In genomic region chr2:229409751-229410181, GRCh38 we compare ENCODE assay signal across 13 cellular contexts.
DNase-seq lines count a peak whose midpoint lies in the region; ATAC-seq and TF ChIP-seq lines count a peak whose summit lies in the region.
"Had no signal": no experiment of that assay in that cellular context is flagged by ENCODE, and none has a peak within 500 bp of the region (broad histone marks: within the 10 kb centered on the region; RNA-seq: fewer than 3 reads in every experiment).

No MANE protein-coding gene starts in this region.

- DNase-seq in NCI-H82 (lab: John Stamatoyannopoulos, UW) (peak; percentile 29), NCI-H82 treated with DMSO at 0.1 percent for 48 hours (lab: John Stamatoyannopoulos, UW; ENCODE audit: unreplicated experiment) (no peak), MCF 10A (ENCODE audit: unreplicated experiment) (peak; percentile 59), mesenchymal stem cell (peak; percentile 38), uterus (no peak), left lobe of liver (ENCODE audit: low spot score) (no peak), NCI-H748 (lab: John Stamatoyannopoulos, UW; ENCODE audit: unreplicated experiment) (no peak)
- DNase-seq: 8988T; activated CD4-positive, alpha-beta memory T cell treated with anti-CD3 and anti-CD28 coated beads for 36 hours; NCI-H226; retina had no signal

- CTCF ChIA-PET in MCF 10A (lab: Yijun Ruan, JAX): interaction anchor here (1.0 kb wide), 1 partner anchor 66 kb away, joined by 4 read pairs; no protein-coding TSS in a partner anchor

- no peak overlapping the region for H2AK5ac ChIP-seq in mesenchymal stem cell (ENCODE audit: low read length, severe bottlenecking)

- H3K9ac ChIP-seq in mesenchymal stem cell (ENCODE audit: low read length): peak overlapping the region; percentile 2

- POLR2A ChIA-PET in MCF 10A (lab: Yijun Ruan, JAX): interaction anchor here (0.9 to 2.5 kb wide), 8 partner anchors 12 to 137 kb away, joined by 3 to 22 read pairs (median 4); no protein-coding TSS in a partner anchor

- no peak overlapping the region for H2AFZ ChIP-seq in mesenchymal stem cell (ENCODE audit: low read depth, low read length)

- peak overlapping the region; percentile 99 for H3K27ac Mint-ChIP-seq in MCF 10A (ENCODE audit: low read depth, unreplicated experiment)
- H3K27ac Mint-ChIP-seq: activated CD4-positive, alpha-beta memory T cell treated with anti-CD3 and anti-CD28 coated beads for 36 hours; activated T-helper 17 cell treated with anti-CD3 and anti-CD28 coated beads, Interleukin-2, amount 50 U/mL, for 72 hours had no signal

- no peak for TF ChIP-seq POLR2A in uterus (IDR thresholded peaks at IDR 0.05)

- WGBS in mesenchymal stem cell: 50% methylated on average over 4 of the region's 4 CpGs

- H3K4me1 ChIP-seq in mesenchymal stem cell (ENCODE audit: control insufficient read depth, insufficient read depth, low read depth, low read length): peaks cover 4% of the 10 kb centered on the region
- H3K4me1 ChIP-seq in uterus: peaks cover 0 to 6% of the 10 kb centered on the region in 2 donors

- H4K8ac ChIP-seq in mesenchymal stem cell (ENCODE audit: low read length): no peak overlapping the region

- H3K27me3 Mint-ChIP-seq in MCF 10A (ENCODE audit: insufficient read depth, unreplicated experiment): no peaks in the 10 kb centered on the region
- H3K27me3 Mint-ChIP-seq: activated CD4-positive, alpha-beta memory T cell treated with anti-CD3 and anti-CD28 coated beads for 36 hours had no signal

- BruUV-seq in MCF 10A (replicated peaks; lab: Mats Ljungman, UMichigan): no TSS peak

- H3K79me1 ChIP-seq in mesenchymal stem cell (replicated peaks; ENCODE audit: low read length, poor library complexity, severe bottlenecking): no peaks in the 10 kb centered on the region

- H3K4me1 Mint-ChIP-seq in MCF 10A (ENCODE audit: insufficient read depth, unreplicated experiment): peaks cover 43% of the 10 kb centered on the region
- H3K4me1 Mint-ChIP-seq: activated T-helper 17 cell treated with anti-CD3 and anti-CD28 coated beads, Interleukin-2, amount 50 U/mL, for 72 hours had no signal

- H2BK12ac ChIP-seq in mesenchymal stem cell (ENCODE audit: low read length in 2 of 2): peak overlapping the region in 1 of 2 experiments; percentile 29

- no peaks in the 10 kb centered on the region for H3K36me3 ChIP-seq in mesenchymal stem cell (ENCODE audit: control insufficient read depth in 1 of 2, insufficient read depth in 2 of 2, low read depth in 1 of 2, low read length in 2 of 2)
- no peaks in the 10 kb centered on the region for H3K36me3 ChIP-seq in uterus

- no peak overlapping the region for H3K4me2 ChIP-seq in mesenchymal stem cell (ENCODE audit: low read length, poor library complexity, severe bottlenecking)

- H3K9me3 Mint-ChIP-seq in MCF 10A (ENCODE audit: unreplicated experiment): no peaks in the 10 kb centered on the region
- H3K9me3 Mint-ChIP-seq: activated CD4-positive, alpha-beta memory T cell treated with anti-CD3 and anti-CD28 coated beads for 36 hours had no signal

- H3K14ac ChIP-seq in mesenchymal stem cell (ENCODE audit: low read length in 2 of 2): no peak overlapping the region

- no peak overlapping the region for H3K4ac ChIP-seq in mesenchymal stem cell (ENCODE audit: low read depth in 1 of 2, low read length in 2 of 2)

- no peaks in the 10 kb centered on the region for H3K27me3 ChIP-seq in mesenchymal stem cell (ENCODE audit: control insufficient read depth in 1 of 2, insufficient read depth in 1 of 2, low read length in 2 of 2)
- no peaks in the 10 kb centered on the region for H3K27me3 ChIP-seq in uterus

- H3K23ac ChIP-seq in mesenchymal stem cell (ENCODE audit: low read length in 2 of 2): no peak overlapping the region

- H3K4me3 ChIP-seq in mesenchymal stem cell (ENCODE audit: insufficient read depth in 1 of 2, low read depth in 1 of 2, low read length in 2 of 2): no peak overlapping the region
- H3K4me3 ChIP-seq in uterus: no peak overlapping the region

- intact Hi-C loops in MCF 10A (cut with micrococcal nuclease) (loop anchor here (5.0 kb wide), 1 partner anchor 137 kb away; the partner anchor contains the start of gene PID1), uterus (cut with DNase I; ENCODE audit: low total_unique reads) (no loop called here)

- ATAC-seq in GM18517 (IDR thresholded peaks at IDR 0.05; ENCODE audit: unreplicated experiment) (no peak), left lobe of liver (no peak)
- ATAC-seq: activated T-helper 17 cell treated with anti-CD3 and anti-CD28 coated beads, Interleukin-2, amount 50 U/mL, for 72 hours had no signal

- TF ChIP-seq CTCF in MCF 10A (IDR thresholded peaks at IDR 0.05; ENCODE audit: unreplicated experiment) (no peak), uterus (IDR thresholded peaks at IDR 0.05) (no peak)

- peaks cover 47% of the 10 kb centered on the region for H3K36me3 Mint-ChIP-seq in MCF 10A (ENCODE audit: insufficient read depth, unreplicated experiment)
- H3K36me3 Mint-ChIP-seq: activated CD4-positive, alpha-beta memory T cell treated with anti-CD3 and anti-CD28 coated beads for 36 hours had no signal

- H2BK120ac ChIP-seq in mesenchymal stem cell (ENCODE audit: low read depth, low read length): no peak overlapping the region

- no peak overlapping the region for H3K18ac ChIP-seq in mesenchymal stem cell (ENCODE audit: low read depth in 1 of 2, low read length in 2 of 2)

- no peak overlapping the region for H2BK15ac ChIP-seq in mesenchymal stem cell (ENCODE audit: low read depth, poor library complexity, severe bottlenecking)

- H3K4me3 Mint-ChIP-seq in MCF 10A (ENCODE audit: unreplicated experiment): no peak overlapping the region
- H3K4me3 Mint-ChIP-seq: activated CD4-positive, alpha-beta memory T cell treated with anti-CD3 and anti-CD28 coated beads for 36 hours; activated T-helper 17 cell treated with anti-CD3 and anti-CD28 coated beads, Interleukin-2, amount 50 U/mL, for 72 hours had no signal

- H3K9me3 ChIP-seq in mesenchymal stem cell (ENCODE audit: control insufficient read depth, low read length) (no peaks in the 10 kb centered on the region), uterus (no peaks in the 10 kb centered on the region)

- H4K91ac ChIP-seq in mesenchymal stem cell (ENCODE audit: low read length): no peak overlapping the region

- H3K27ac ChIP-seq in mesenchymal stem cell (ENCODE audit: low read length, poor library complexity, severe bottlenecking) (no peak overlapping the region), uterus (peak overlapping the region; percentile 87 to 96)

- H2BK5ac ChIP-seq in mesenchymal stem cell (ENCODE audit: low read depth, low read length, poor library complexity, severe bottlenecking): no peak overlapping the region

Comparison
In these comparisons a context has a peak if more than half of its experiments do, and no peak if none do; other contexts are left out.
1. DNase-seq: peak in NCI-H82 (single experiment), MCF 10A (single experiment) and mesenchymal stem cell (single experiment); none in NCI-H82 treated with DMSO at 0.1 percent for 48 hours (single experiment), uterus (0 of 2), left lobe of liver (single experiment) and NCI-H748 (single experiment).